In genomic region chr14:24310666-24311604, GRCh38 we compare ENCODE assay signal across 8 cellular contexts. TPM values are rescaled to one million over a fixed set of nuclear protein-coding genes. Genes with fewer than 3 reads are reported as not detected.
DNase-seq lines count a peak whose midpoint lies in the region; ATAC-seq, FAIRE-seq and TF ChIP-seq lines count a peak whose summit lies in the region.

Gene LTB4R, plus strand, starts transcription at chr14:24311502. Its CDS starts 4,150 bp downstream, at chr14:24315652.

- peaks cover 64% of the 10 kb centered on the region for H3K4me1 ChIP-seq in keratinocyte (ENCODE audit: control insufficient read depth, extremely low read depth, insufficient read depth, low read length)

- TF ChIP-seq CTCF in AG09319 (IDR thresholded peaks at IDR 0.05; ENCODE audit: low read depth, low read length) (peak; percentile 9), astrocyte of the spinal cord (IDR thresholded peaks at IDR 0.05; ENCODE audit: low read depth, low read length) (peak; percentile 17), keratinocyte (optimal IDR thresholded peaks at IDR 0.05 in 1 of 3, IDR thresholded peaks at IDR 0.05 in 1 of 3, conservative IDR thresholded peaks at IDR 0.05 in 1 of 3; ENCODE audit: extremely low read depth in 1 of 3, insufficient read depth in 2 of 3, low read length in 3 of 3) (peak in 1 of 3 experiments; percentile 1)

- H3K4me2 ChIP-seq in keratinocyte (ENCODE audit: control insufficient read depth, extremely low read depth, insufficient read depth, low read depth, low read length) = peak within 1 kb of the TSS; percentile 88

- H3K27me3 ChIP-seq in keratinocyte (ENCODE audit: control insufficient read depth, extremely low read depth, insufficient read depth, low read length) = no peaks in the 10 kb centered on the region

- H3K27me3 Mint-ChIP-seq in T-helper 17 cell = no peaks in the 10 kb centered on the region

- peak; percentile 46 for TF ChIP-seq POLR2A in GM18951 (IDR thresholded peaks at IDR 0.05; ENCODE audit: extremely low read depth, insufficient read depth, insufficient read length)

- peak within 1 kb of the TSS; percentile 96 for H3K27ac Mint-ChIP-seq in T-helper 17 cell

- peaks cover 64% of the 10 kb centered on the region for H3K4me1 Mint-ChIP-seq in T-helper 17 cell

- ATAC-seq in HG03175 (IDR thresholded peaks at IDR 0.05; ENCODE audit: unreplicated experiment) (peak; percentile 73), T-helper 17 cell (peak; percentile 86)

- DNase-seq in AG09319 (ENCODE audit: extremely low read depth, low read depth) = no peak
- peak; percentile 58 to 62 (median 62) for DNase-seq in T-helper 17 cell
- DNase-seq in astrocyte of the spinal cord (ENCODE audit: low read depth, low spot score) = peak; percentile 81
- no peak for DNase-seq in keratinocyte (ENCODE audit: low read depth, low spot score)
- DNase-seq in stimulated activated CD4-positive, alpha-beta T cell treated with anti-CD3 and anti-CD28 coated beads, Interleukin-2, amount 100 ng/mL, for 24 hours = peak; percentile 65 to 66
- no peak for DNase-seq in KBM-7

- H3K9ac ChIP-seq in keratinocyte (ENCODE audit: control insufficient read depth, extremely low read depth, insufficient read depth, low read length) = peak within 1 kb of the TSS; percentile 36

- H3K4me3 Mint-ChIP-seq in T-helper 17 cell = peak within 1 kb of the TSS; percentile 87

- H3K79me2 ChIP-seq in keratinocyte (ENCODE audit: control insufficient read depth, insufficient read depth, low read length) = peaks cover 4% of the 10 kb centered on the region

- peaks cover 20 to 28% of the 10 kb centered on the region in 2 experiments for H3K36me3 ChIP-seq in keratinocyte (ENCODE audit: control insufficient read depth in 2 of 2, extremely low read depth in 1 of 2, insufficient read depth in 2 of 2, low read length in 2 of 2)

- peak within 1 kb of the TSS; percentile 4 for H2AFZ ChIP-seq in keratinocyte (ENCODE audit: control insufficient read depth, low read length)

- no peaks in the 10 kb centered on the region for H3K9me3 ChIP-seq in T-helper 17 cell (ENCODE audit: control insufficient read depth, low read length, poor library complexity, severe bottlenecking)
- no peaks in the 10 kb centered on the region for H3K9me3 ChIP-seq in keratinocyte (ENCODE audit: control insufficient read depth, low read depth, low read length)

- in situ Hi-C loops in GM18951 (cut with MboI; ENCODE audit: low sequenced_read_pairs, unreplicated experiment) (no loop called here), astrocyte of the spinal cord (cut with HindIII; ENCODE audit: low sequenced_read_pairs) (no loop called here), KBM-7 (cut with MboI; ENCODE audit: low pct_unique_long_range_greater_than_20kb, low sequenced_read_pairs) (no loop called here)

- peaks cover 9% of the 10 kb centered on the region for H3K36me3 Mint-ChIP-seq in T-helper 17 cell (ENCODE audit: low read depth)

- FAIRE-seq in keratinocyte (lab: Jason Lieb, UNC) = no peak

- H3K9me1 ChIP-seq in keratinocyte (ENCODE audit: control insufficient read depth, extremely low read depth, insufficient read depth, low read length) = no peaks in the 10 kb centered on the region

- H3K4me3 ChIP-seq in astrocyte of the spinal cord (ENCODE audit: low read depth, low read length) (no peak within 1 kb of the TSS), keratinocyte (ENCODE audit: control insufficient read depth in 2 of 3, extremely low read depth in 1 of 3, insufficient read depth in 2 of 3, low read depth in 1 of 3, low read length in 3 of 3) (peak within 1 kb of the TSS; percentile 11 to 31 (median 19))

- H3K27ac ChIP-seq in keratinocyte (ENCODE audit: control insufficient read depth, insufficient read depth, low read length) = peak within 1 kb of the TSS; percentile 35

- no peaks in the 10 kb centered on the region for H4K20me1 ChIP-seq in keratinocyte (ENCODE audit: control insufficient read depth, extremely low read depth, insufficient read depth, low read length)

- dilution Hi-C loops in keratinocyte (cut with MboI; ENCODE audit: extremely low pct_ligation_motif_present, low sequenced_read_pairs) = no loop called here

RNA-seq across cellular contexts. Expression of gene LTB4R, which starts in this region (rescaled TPM):
- total RNA-seq in T-helper 17 cell = 10 to 100 TPM; 21.5 to 23.1 TPM
- polyA plus RNA-seq in keratinocyte = 8.6 to 20.4 TPM (median 14.6 TPM) in 3 replicates
- 8.4 TPM for polyA plus RNA-seq in keratinocyte (2011; ENCODE audit: low read depth)
- 3.0 and 4.3 TPM in 2 replicates for polyA plus RNA-seq in keratinocyte (2011; cell fraction: cytosol; rRNA removed)
- polyA plus RNA-seq in keratinocyte (2011; cell fraction: nucleus; rRNA removed) = 53.5 and 61.4 TPM in 2 replicates
- 8.4 and 41.2 TPM in 2 replicates for polyA plus RNA-seq in keratinocyte (2012; ENCODE audit: low replicate concordance)
- 16.4 to 31.6 TPM (median 21.6 TPM) in 3 replicates for polyA minus RNA-seq in keratinocyte
- polyA minus RNA-seq in keratinocyte (2011; cell fraction: cytosol; rRNA and poly(A)+ RNA removed) = 11.1 TPM
- 12.5 and 15.4 TPM in 2 replicates for polyA minus RNA-seq in keratinocyte (2011; cell fraction: nucleus; rRNA and poly(A)+ RNA removed)

Comparison
In these comparisons a context has a peak if more than half of its experiments do, and no peak if none do; other contexts are left out.
1. DNase-seq: peak in T-helper 17 cell (3 of 3), astrocyte of the spinal cord (single experiment) and stimulated activated CD4-positive, alpha-beta T cell treated with anti-CD3 and anti-CD28 coated beads, Interleukin-2, amount 100 ng/mL, for 24 hours (2 of 2); none in AG09319 (single experiment), keratinocyte (single experiment) and KBM-7 (single experiment).